Comparison of ENCODE assay signal across 13 cellular contexts in genomic region chr20:17885544-17885943, GRCh38.
A peak's percentile ranks its signal among the peaks of the same experiment; 100 is the strongest.
DNase-seq lines count a peak whose midpoint lies in the region; ATAC-seq and TF ChIP-seq lines count a peak whose summit lies in the region.
"Had no signal": no experiment of that assay in that cellular context is flagged by ENCODE, and none has a peak within 500 bp of the region (broad histone marks: within the 10 kb centered on the region; RNA-seq: fewer than 3 reads in every experiment).

No MANE protein-coding gene starts in this region.

- DNase-seq in MCF 10A (ENCODE audit: unreplicated experiment) (peak; percentile 54), breast epithelium (ENCODE audit: low spot score in 2 of 2) (no peak), dermis blood vessel endothelial cell (peak; percentile 40), lung (ENCODE audit: low spot score) (no peak), upper lobe of right lung (no peak), 8988T (no peak), posterior cingulate gyrus (no peak)
- DNase-seq in activated naive CD8-positive, alpha-beta T cell treated with anti-CD3 and anti-CD28 coated beads for 36 hours: no peak
- DNase-seq: activated naive CD4-positive, alpha-beta T cell treated with anti-CD3 and anti-CD28 coated beads, Interleukin-2, amount 50 U/mL, for 16 hours; NCI-H446; stimulated activated naive CD8-positive, alpha-beta T cell treated with anti-CD3 and anti-CD28 coated beads, Interleukin-15, amount 100 ng/mL, for 72 hours; SW 1271 had no signal

- H3K27me3 Mint-ChIP-seq in MCF 10A (ENCODE audit: insufficient read depth, unreplicated experiment): no peaks in the 10 kb centered on the region
- H3K27me3 Mint-ChIP-seq in activated naive CD8-positive, alpha-beta T cell treated with anti-CD3 and anti-CD28 coated beads for 36 hours: peaks cover 25% of the 10 kb centered on the region

- BruUV-seq in MCF 10A (replicated peaks; lab: Mats Ljungman, UMichigan): no TSS peak

- TF ChIP-seq CTCF in MCF 10A (IDR thresholded peaks at IDR 0.05; ENCODE audit: unreplicated experiment) (no peak), breast epithelium (IDR thresholded peaks at IDR 0.05) (no peak), lung (IDR thresholded peaks at IDR 0.05; ENCODE audit: control extremely low read depth, extremely low read depth) (no peak), upper lobe of right lung (IDR thresholded peaks at IDR 0.05) (no peak)

- peaks cover 15% of the 10 kb centered on the region for H3K9me3 Mint-ChIP-seq in MCF 10A (ENCODE audit: unreplicated experiment)
- peaks cover 5% of the 10 kb centered on the region for H3K9me3 Mint-ChIP-seq in activated naive CD8-positive, alpha-beta T cell treated with anti-CD3 and anti-CD28 coated beads for 36 hours

- peaks cover 4 to 6% of the 10 kb centered on the region in 2 donors for H3K4me1 ChIP-seq in breast epithelium
- H3K4me1 ChIP-seq in lung (ENCODE audit: control insufficient read depth in 2 of 2, insufficient read depth in 2 of 2, low read length in 2 of 2): peaks cover 0 to 10% of the 10 kb centered on the region in 2 donors
- H3K4me1 ChIP-seq in upper lobe of right lung: peaks cover 9% of the 10 kb centered on the region

- ATAC-seq in lung (ENCODE audit: insufficient read depth, low FRiP score): peak; percentile 65
- peak; percentile 73 for ATAC-seq in upper lobe of right lung
- ATAC-seq: stimulated activated naive CD8-positive, alpha-beta T cell treated with anti-CD3 and anti-CD28 coated beads, Interleukin-15, amount 100 ng/mL, for 72 hours had no signal

- H3K27ac Mint-ChIP-seq in MCF 10A (ENCODE audit: low read depth, unreplicated experiment): no peak overlapping the region
- no peak overlapping the region for H3K27ac Mint-ChIP-seq in activated naive CD8-positive, alpha-beta T cell treated with anti-CD3 and anti-CD28 coated beads for 36 hours
- H3K27ac Mint-ChIP-seq: stimulated activated naive CD8-positive, alpha-beta T cell treated with anti-CD3 and anti-CD28 coated beads, Interleukin-15, amount 100 ng/mL, for 72 hours had no signal

- H3K36me3 Mint-ChIP-seq in MCF 10A (ENCODE audit: insufficient read depth, unreplicated experiment): no peaks in the 10 kb centered on the region
- H3K36me3 Mint-ChIP-seq in activated naive CD8-positive, alpha-beta T cell treated with anti-CD3 and anti-CD28 coated beads for 36 hours: no peaks in the 10 kb centered on the region

- WGBS in lung, 2 donors: 12 to 19% methylated on average over 4 of the region's 4 CpGs

- H3K36me3 ChIP-seq in breast epithelium (no peaks in the 10 kb centered on the region), lung (ENCODE audit: control insufficient read depth in 2 of 2, insufficient read depth in 2 of 2, low read length in 2 of 2) (no peaks in the 10 kb centered on the region), upper lobe of right lung (no peaks in the 10 kb centered on the region)

- POLR2A ChIA-PET in MCF 10A (lab: Yijun Ruan, JAX): interaction anchor here (0.7 to 1.5 kb wide), 4 partner anchors 9 to 682 kb away, joined by 3 to 4 read pairs (median 4); no protein-coding TSS in a partner anchor

- TF ChIP-seq POLR2A in breast epithelium (IDR thresholded peaks at IDR 0.05): no peak

- H3K4me1 Mint-ChIP-seq in MCF 10A (ENCODE audit: insufficient read depth, unreplicated experiment): peaks cover 17% of the 10 kb centered on the region
- no peaks in the 10 kb centered on the region for H3K4me1 Mint-ChIP-seq in activated naive CD8-positive, alpha-beta T cell treated with anti-CD3 and anti-CD28 coated beads for 36 hours
- H3K4me1 Mint-ChIP-seq: stimulated activated naive CD8-positive, alpha-beta T cell treated with anti-CD3 and anti-CD28 coated beads, Interleukin-15, amount 100 ng/mL, for 72 hours had no signal

- intact Hi-C loops in MCF 10A (cut with micrococcal nuclease) (no loop called here), breast epithelium (cut with DNase I; ENCODE audit: low total_unique reads) (no loop called here), upper lobe of right lung (cut with DNase I) (no loop called here), posterior cingulate gyrus (cut with DNase I) (no loop called here)

- H3K4me3 Mint-ChIP-seq in MCF 10A (ENCODE audit: unreplicated experiment): no peak overlapping the region
- no peak overlapping the region for H3K4me3 Mint-ChIP-seq in activated naive CD8-positive, alpha-beta T cell treated with anti-CD3 and anti-CD28 coated beads for 36 hours
- H3K4me3 Mint-ChIP-seq: stimulated activated naive CD8-positive, alpha-beta T cell treated with anti-CD3 and anti-CD28 coated beads, Interleukin-15, amount 100 ng/mL, for 72 hours had no signal

- no peak overlapping the region for H3K4me3 ChIP-seq in breast epithelium
- no peak overlapping the region for H3K4me3 ChIP-seq in lung
- no peak overlapping the region for H3K4me3 ChIP-seq in upper lobe of right lung
- H3K4me3 ChIP-seq: skin epidermis had no signal

- CTCF ChIA-PET in MCF 10A (lab: Yijun Ruan, JAX): interaction anchor here (0.9 to 3.4 kb wide), 8 partner anchors 9 to 381 kb away, joined by 3 to 22 read pairs (median 4); no protein-coding TSS in a partner anchor

- H3K9me3 ChIP-seq in breast epithelium: peaks cover 0 to 7% of the 10 kb centered on the region in 2 donors
- peaks cover 0 to 5% of the 10 kb centered on the region in 2 donors for H3K9me3 ChIP-seq in lung (ENCODE audit: control insufficient read depth in 2 of 2, insufficient read depth in 1 of 2, low read length in 1 of 2)
- H3K9me3 ChIP-seq in upper lobe of right lung: no peaks in the 10 kb centered on the region

- H3K27ac ChIP-seq in breast epithelium (no peak overlapping the region), lung (ENCODE audit: low read depth in 1 of 2, low read length in 1 of 2) (no peak overlapping the region), upper lobe of right lung (no peak overlapping the region)
- H3K27ac ChIP-seq: skin epidermis had no signal

- no peaks in the 10 kb centered on the region for H3K27me3 ChIP-seq in breast epithelium
- no peaks in the 10 kb centered on the region for H3K27me3 ChIP-seq in lung (ENCODE audit: control insufficient read depth, insufficient read depth)
- H3K27me3 ChIP-seq in upper lobe of right lung: no peaks in the 10 kb centered on the region

Comparison
In these comparisons a context has a peak if more than half of its experiments do, and no peak if none do; other contexts are left out.
1. DNase-seq: peak in MCF 10A (single experiment) and dermis blood vessel endothelial cell (single experiment); none in breast epithelium (0 of 2), lung (single experiment), upper lobe of right lung (single experiment), 8988T (single experiment), posterior cingulate gyrus (0 of 10) and activated naive CD8-positive, alpha-beta T cell treated with anti-CD3 and anti-CD28 coated beads for 36 hours (single experiment).